ENCODE assay signal across 22 cellular contexts in the genomic region with DNA sequence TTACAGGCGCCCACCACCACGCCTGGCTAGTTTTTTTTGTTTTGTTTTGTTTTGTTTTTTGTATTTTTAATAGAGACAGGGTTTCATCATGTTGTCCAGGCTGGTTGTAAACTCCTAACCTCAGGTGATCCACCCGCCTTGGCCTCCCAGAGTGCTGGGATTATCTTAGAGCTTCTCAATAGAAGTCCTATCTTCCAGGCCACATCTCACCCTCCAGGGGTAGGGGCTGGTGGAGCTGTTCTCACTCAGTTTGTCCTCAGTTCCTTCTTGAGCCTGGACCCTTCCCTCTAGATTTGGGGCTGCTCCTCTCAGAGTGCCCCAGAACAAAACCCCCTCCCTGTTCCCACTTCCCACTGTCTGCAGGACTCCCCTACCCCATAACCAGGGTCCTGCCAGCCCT. TPM values are rescaled to one million over a fixed set of nuclear protein-coding genes. Genes with fewer than 3 reads are reported as not detected.
DNase-seq lines count a peak whose midpoint lies in the region; TF ChIP-seq lines count a peak whose summit lies in the region.
"Had no signal": no experiment of that assay in that cellular context is flagged by ENCODE, and none has a peak within 500 bp of the region (broad histone marks: within the 10 kb centered on the region; RNA-seq: fewer than 3 reads in every experiment).

No MANE protein-coding gene starts in this region.

- no peaks in the 10 kb centered on the region for H3K27me3 Mint-ChIP-seq in activated T-cell treated with anti-CD3 and anti-CD28 coated beads, Interleukin-2, amount 50 U/mL, for 24 hours
- H3K27me3 Mint-ChIP-seq in dendritic cell treated with granulocyte-macrophage colony-stimulating factor and Interleukin-4, amounts not matched to agents 40 ng/mL and 50 ng/mL, for 4 days = no peaks in the 10 kb centered on the region
- H3K27me3 Mint-ChIP-seq in Caco-2 (ENCODE audit: insufficient read depth, unreplicated experiment) = no peaks in the 10 kb centered on the region
- H3K27me3 Mint-ChIP-seq: type B pancreatic cell had no signal

- H3K27ac ChIP-seq in spleen = no peak overlapping the region
- H3K27ac ChIP-seq: coronary artery, esophagus squamous epithelium, KMS-11, SJCRH30 had no signal

- H3K27me3 ChIP-seq in Loucy (ENCODE audit: insufficient read depth, low read length, poor library complexity, severe bottlenecking) (no peaks in the 10 kb centered on the region), spleen (replicated peaks in 1 of 7) (no peaks in the 10 kb centered on the region), Caco-2 (replicated peaks; ENCODE audit: control insufficient read depth, insufficient read depth, low read length) (no peaks in the 10 kb centered on the region)
- H3K27me3 ChIP-seq: esophagus squamous epithelium, SJCRH30 had no signal

- peak overlapping the region; percentile 100 for H3K9ac ChIP-seq in Loucy (ENCODE audit: low read depth, low read length, poor library complexity, severe bottlenecking)
- H3K9ac ChIP-seq: KMS-11 had no signal

- H3K36me3 Mint-ChIP-seq in activated T-cell treated with anti-CD3 and anti-CD28 coated beads, Interleukin-2, amount 50 U/mL, for 24 hours (ENCODE audit: low read depth) = peaks cover 29% of the 10 kb centered on the region
- peaks cover 6% of the 10 kb centered on the region for H3K36me3 Mint-ChIP-seq in dendritic cell treated with granulocyte-macrophage colony-stimulating factor and Interleukin-4, amounts not matched to agents 40 ng/mL and 50 ng/mL, for 4 days (ENCODE audit: low read depth)
- H3K36me3 Mint-ChIP-seq in Caco-2 (ENCODE audit: insufficient read depth, unreplicated experiment) = peaks cover 20% of the 10 kb centered on the region

- peaks cover 88% of the 10 kb centered on the region for H3K79me2 ChIP-seq in Loucy (ENCODE audit: insufficient read depth, low read length)

- intact Hi-C loops in dendritic cell treated with granulocyte-macrophage colony-stimulating factor and Interleukin-4, amounts not matched to agents 40 ng/mL and 50 ng/mL, for 4 days (cut with micrococcal nuclease) = no loop called here
- intact Hi-C loops in spleen (cut with DNase I; ENCODE audit: low total_unique reads) (no loop called here), Caco-2 (cut with micrococcal nuclease; ENCODE audit: unreplicated experiment) (no loop called here)

- peaks cover 19% of the 10 kb centered on the region for H3F3A ChIP-seq in Loucy (ENCODE audit: low read depth)

- no peak for DNase-seq in activated T-cell treated with anti-CD3 and anti-CD28 coated beads, Interleukin-2, amount 50 U/mL, for 24 hours
- DNase-seq in activated T-cell treated with anti-CD3 and anti-CD28 coated beads, Interleukin-2, amount 50 U/mL, for 1 hour = no peak
- DNase-seq in spleen (peak; percentile 32), foreskin fibroblast (no peak), KBM-7 (no peak), Caco-2 (no peak)
- DNase-seq: 8988T; DMS53; esophagus squamous epithelium; H7; left ventricle myocardium superior; MV-4-11; NCI-H146; NCI-H524; SJCRH30; stimulated activated CD4-positive, alpha-beta T cell treated with anti-CD3 and anti-CD28 coated beads, Interleukin-15, amount 100 ng/mL, for 24 hours; T-helper 1 cell had no signal

- TF ChIP-seq POLR2A in spleen (IDR thresholded peaks at IDR 0.05) = no peak

- CTCF ChIA-PET in Caco-2 (lab: Charles Lee) = interaction anchor here (0.6 kb wide), 1 partner anchor 31 kb away, joined by 3 read pairs; the partner anchor contains the start of gene BCR

- in situ Hi-C loops in KBM-7 (cut with MboI; ENCODE audit: low pct_unique_long_range_greater_than_20kb, low sequenced_read_pairs) = no loop called here

- H2AFZ ChIP-seq in Loucy (ENCODE audit: low read length) = no peak overlapping the region

- no peak overlapping the region for H3K4me3 ChIP-seq in Loucy (ENCODE audit: low read length, poor library complexity, severe bottlenecking)
- no peak overlapping the region for H3K4me3 ChIP-seq in spleen
- H3K4me3 ChIP-seq in foreskin fibroblast (ENCODE audit: low read depth in 1 of 2, low read length in 2 of 2) = no peak overlapping the region
- no peak overlapping the region for H3K4me3 ChIP-seq in Caco-2 (ENCODE audit: low read depth, low read length)
- H3K4me3 ChIP-seq: coronary artery, esophagus squamous epithelium, SJCRH30 had no signal

- H3K4me1 Mint-ChIP-seq in activated T-cell treated with anti-CD3 and anti-CD28 coated beads, Interleukin-2, amount 50 U/mL, for 24 hours (ENCODE audit: low read depth) = peaks cover 59% of the 10 kb centered on the region
- H3K4me1 Mint-ChIP-seq in dendritic cell treated with granulocyte-macrophage colony-stimulating factor and Interleukin-4, amounts not matched to agents 40 ng/mL and 50 ng/mL, for 4 days (ENCODE audit: low read depth) = peaks cover 49% of the 10 kb centered on the region
- peaks cover 16% of the 10 kb centered on the region for H3K4me1 Mint-ChIP-seq in Caco-2 (ENCODE audit: low read depth, unreplicated experiment)

- no peak overlapping the region for H3K4me3 Mint-ChIP-seq in activated T-cell treated with anti-CD3 and anti-CD28 coated beads, Interleukin-2, amount 50 U/mL, for 24 hours
- no peak overlapping the region for H3K4me3 Mint-ChIP-seq in dendritic cell treated with granulocyte-macrophage colony-stimulating factor and Interleukin-4, amounts not matched to agents 40 ng/mL and 50 ng/mL, for 4 days
- H3K4me3 Mint-ChIP-seq in Caco-2 (ENCODE audit: unreplicated experiment) = no peak overlapping the region
- H3K4me3 Mint-ChIP-seq: type B pancreatic cell had no signal

- 86 to 100% (median 93%) methylated on average over 3 of the region's 3 CpGs for WGBS in spleen, 5 donors

- H3K9me3 ChIP-seq in Loucy (ENCODE audit: insufficient read depth, low read depth, low read length) = no peaks in the 10 kb centered on the region
- H3K9me3 ChIP-seq in spleen = no peaks in the 10 kb centered on the region
- H3K9me3 ChIP-seq in Caco-2 = no peaks in the 10 kb centered on the region
- H3K9me3 ChIP-seq: esophagus squamous epithelium, SJCRH30 had no signal

- H3K4me1 ChIP-seq in Loucy (ENCODE audit: insufficient read depth, low read length, poor library complexity, severe bottlenecking) (peaks cover 56% of the 10 kb centered on the region), spleen (peaks cover 26 to 91% (median 54%) of the 10 kb centered on the region in 6 donors), Caco-2 (peaks cover 13% of the 10 kb centered on the region; the same call in 1 of the 2 replicates)

- H3K9me2 ChIP-seq in Loucy (replicated peaks; ENCODE audit: low read depth, low read length) = no peaks in the 10 kb centered on the region

- H4K20me1 ChIP-seq in Loucy (ENCODE audit: insufficient read depth, low read length, poor library complexity, severe bottlenecking) = peaks cover 57% of the 10 kb centered on the region

- H3K36me3 ChIP-seq in Loucy (ENCODE audit: insufficient read depth, low read length) = peaks cover 48% of the 10 kb centered on the region; the same call in 1 of the 2 replicates
- peaks cover 0 to 24% (median 0%) of the 10 kb centered on the region in 6 donors for H3K36me3 ChIP-seq in spleen
- H3K36me3 ChIP-seq in Caco-2 (ENCODE audit: control insufficient read depth, insufficient read depth, low read length) = no peaks in the 10 kb centered on the region

- H3K27ac Mint-ChIP-seq in activated T-cell treated with anti-CD3 and anti-CD28 coated beads, Interleukin-2, amount 50 U/mL, for 24 hours = peak overlapping the region; percentile 66
- peak overlapping the region; percentile 68 for H3K27ac Mint-ChIP-seq in dendritic cell treated with granulocyte-macrophage colony-stimulating factor and Interleukin-4, amounts not matched to agents 40 ng/mL and 50 ng/mL, for 4 days
- no peak overlapping the region for H3K27ac Mint-ChIP-seq in Caco-2 (ENCODE audit: unreplicated experiment)
- H3K27ac Mint-ChIP-seq: type B pancreatic cell had no signal

- no peak for TF ChIP-seq CTCF in Loucy (conservative IDR thresholded peaks at IDR 0.05; ENCODE audit: low read length)
- no peak for TF ChIP-seq CTCF in spleen (IDR thresholded peaks at IDR 0.05 in 8 of 11, conservative IDR thresholded peaks at IDR 0.05 in 3 of 11)
- no peak for TF ChIP-seq CTCF in foreskin fibroblast (IDR thresholded peaks at IDR 0.05; ENCODE audit: low read depth, low read length)
- no peak for TF ChIP-seq CTCF in Caco-2 (IDR thresholded peaks at IDR 0.05; ENCODE audit: insufficient read depth in 1 of 2, low read depth in 1 of 2, low read length in 1 of 2, severe bottlenecking in 1 of 2, unreplicated experiment in 1 of 2)

- H3K9me3 Mint-ChIP-seq in activated T-cell treated with anti-CD3 and anti-CD28 coated beads, Interleukin-2, amount 50 U/mL, for 24 hours = no peaks in the 10 kb centered on the region
- H3K9me3 Mint-ChIP-seq in dendritic cell treated with granulocyte-macrophage colony-stimulating factor and Interleukin-4, amounts not matched to agents 40 ng/mL and 50 ng/mL, for 4 days = no peaks in the 10 kb centered on the region
- no peaks in the 10 kb centered on the region for H3K9me3 Mint-ChIP-seq in Caco-2 (ENCODE audit: unreplicated experiment)
- H3K9me3 Mint-ChIP-seq: type B pancreatic cell had no signal

- no TSS peak for BruUV-seq in Caco-2 (replicated peaks; lab: Mats Ljungman, UMichigan)

- H3K4me2 ChIP-seq in Loucy (ENCODE audit: low read depth, low read length, poor library complexity, severe bottlenecking) = no peak overlapping the region
- H3K4me2 ChIP-seq: KMS-11 had no signal

- POLR2A ChIA-PET in Caco-2 (lab: Charles Lee) = no interaction called here

RNA-seq across cellular contexts. Expression of gene BCR, which starts 31.3 kb away (rescaled TPM):
- 10 to 100 TPM; 39.3 to 64.8 (median 56.3) TPM for total RNA-seq in spleen
- polyA plus RNA-seq in spleen = 10 to 100 TPM; 15.2 to 21.9 (median 15.8) TPM
- 74.1 and 87.4 TPM in 2 replicates for total RNA-seq in Caco-2 (2022)
